In the genomic region with DNA sequence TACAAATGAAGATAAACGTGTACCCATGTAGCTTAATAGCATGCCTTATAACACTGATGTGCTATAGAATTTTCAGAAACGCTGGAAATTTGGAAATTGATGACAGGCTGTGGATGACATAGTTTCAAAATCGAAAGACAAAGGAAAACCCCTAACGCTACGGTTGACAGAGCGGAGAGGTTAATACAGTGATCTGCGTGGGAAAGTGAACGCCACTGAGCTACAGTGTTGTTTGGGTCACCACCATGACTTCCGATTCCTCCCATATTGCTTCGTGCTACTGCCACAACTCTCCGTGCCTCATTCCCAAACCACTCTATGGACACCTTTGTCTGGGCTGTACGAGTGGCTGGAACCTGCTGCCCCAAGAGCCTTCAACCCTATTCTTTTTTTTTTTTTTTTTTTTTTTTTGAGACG, we compare ENCODE assay signal across 8 cellular contexts. TPM values are rescaled to one million over a fixed set of nuclear protein-coding genes. Genes with fewer than 3 reads are reported as not detected.
A peak's percentile ranks its signal among the peaks of the same experiment; 100 is the strongest.
DNase-seq lines count a peak whose midpoint lies in the region; ATAC-seq, FAIRE-seq and TF ChIP-seq lines count a peak whose summit lies in the region.

No MANE protein-coding gene starts in this region.

- H3K4me1 ChIP-seq in OCI-LY3 (ENCODE audit: low read length) (0 out of 2 replicates have a peak, but pooled peaks cover 3% of the 10 kb centered on the region), muscle layer of duodenum (ENCODE audit: control insufficient read depth in 1 of 2, insufficient read depth in 2 of 2, low read length in 2 of 2) (peaks cover 0 to 38% of the 10 kb centered on the region in 2 donors), small intestine (ENCODE audit: control insufficient read depth in 2 of 2, insufficient read depth in 1 of 2, low read depth in 1 of 2, low read length in 1 of 2) (peaks cover 2 to 5% of the 10 kb centered on the region in 2 donors)

- peak overlapping the region; percentile 69 for H3K9ac ChIP-seq in OCI-LY3 (ENCODE audit: low read length)

- H3K9me3 ChIP-seq in OCI-LY3 (ENCODE audit: insufficient read depth, low read length) (no peaks in the 10 kb centered on the region), muscle layer of duodenum (ENCODE audit: control insufficient read depth in 1 of 2, low read length in 2 of 2) (peaks cover 0 to 3% of the 10 kb centered on the region in 2 donors), small intestine (ENCODE audit: control insufficient read depth, low read depth) (peaks cover 2% of the 10 kb centered on the region)

- peak overlapping the region; percentile 91 for H3K4me2 ChIP-seq in OCI-LY3 (ENCODE audit: low read length)

- H3K27ac ChIP-seq in OCI-LY3 (ENCODE audit: low read length) (peak overlapping the region; percentile 58), muscle layer of duodenum (ENCODE audit: low read length) (no peak overlapping the region), small intestine (ENCODE audit: low read depth in 1 of 2, low read length in 1 of 2) (no peak overlapping the region)

- TF ChIP-seq POLR2A in GM12892 (IDR thresholded peaks at IDR 0.05; ENCODE audit: low read depth, low read length), result no peak

- WGBS in small intestine, 3 donors, result 9 to 14% (median 10%) methylated on average over 12 to 13 of the region's 13 CpGs

- DNase-seq in GM12892 (ENCODE audit: insufficient read length) (no peak), CD1c-positive myeloid dendritic cell (ENCODE audit: extremely low spot score) (no peak), small intestine (no peak), SHP77 (lab: John Stamatoyannopoulos, UW) (no peak), NCI-H524 (lab: John Stamatoyannopoulos, UW) (no peak)

- H4K20me1 ChIP-seq in OCI-LY3 (ENCODE audit: insufficient read depth, low read length), result no peaks in the 10 kb centered on the region

- peak; percentile 19 for ATAC-seq in GM21786 (IDR thresholded peaks at IDR 0.05; ENCODE audit: unreplicated experiment)

- H3K27me3 ChIP-seq in OCI-LY3 (ENCODE audit: low read depth, low read length) (no peaks in the 10 kb centered on the region), muscle layer of duodenum (ENCODE audit: low read depth, low read length) (peaks cover 70% of the 10 kb centered on the region), small intestine (ENCODE audit: control insufficient read depth in 2 of 2, insufficient read depth in 2 of 2, low read length in 2 of 2) (peaks cover 4 to 51% of the 10 kb centered on the region in 2 donors)

- FAIRE-seq in GM12892 (lab: Jason Lieb, UNC) (peak; percentile 98), small intestine (lab: Jason Lieb, UNC) (no peak)

- H3K4me3 ChIP-seq in OCI-LY3 (ENCODE audit: low read length), result peak overlapping the region; percentile 95
- H3K4me3 ChIP-seq in muscle layer of duodenum (ENCODE audit: low read depth in 1 of 2, low read length in 2 of 2), result peak overlapping the region; percentile 21 to 68
- H3K4me3 ChIP-seq in small intestine (ENCODE audit: low read depth in 1 of 2, low read length in 2 of 2), result peak overlapping the region in 1 of 2 donors; percentile 63

- no peaks in the 10 kb centered on the region for H3K79me2 ChIP-seq in OCI-LY3 (ENCODE audit: low read length)

- H3K36me3 ChIP-seq in OCI-LY3 (replicated peaks; ENCODE audit: low read depth, low read length), result no peaks in the 10 kb centered on the region
- H3K36me3 ChIP-seq in muscle layer of duodenum (ENCODE audit: control insufficient read depth in 1 of 2, insufficient read depth in 2 of 2, low read length in 2 of 2), result no peaks in the 10 kb centered on the region
- H3K36me3 ChIP-seq in small intestine (ENCODE audit: control insufficient read depth in 2 of 2, insufficient read depth in 2 of 2, low read length in 2 of 2), result no peaks in the 10 kb centered on the region

- no peak for TF ChIP-seq CTCF in OCI-LY3 (IDR thresholded peaks at IDR 0.05; ENCODE audit: low read depth, low read length)

- H2AFZ ChIP-seq in OCI-LY3 (ENCODE audit: low read depth, low read length), result peak overlapping the region; percentile 86

RNA-seq across cellular contexts. Expression of a gene that starts 7.3 kb away (rescaled TPM):
- polyA plus RNA-seq in GM12892 (2012; ENCODE audit: missing spikeins), result 0.32 TPM
- not detected for polyA plus RNA-seq in small intestine
